27 cellular contexts compared by ENCODE assay signal in genomic region chr6:35158520-35158919, GRCh38. TPM values are rescaled to one million over a fixed set of nuclear protein-coding genes. Genes with fewer than 3 reads are reported as not detected.
"Had no signal": no experiment of that assay in that cellular context is flagged by ENCODE, and none has a peak within 500 bp of the region (broad histone marks: within the 10 kb centered on the region; RNA-seq: fewer than 3 reads in every experiment).

No MANE protein-coding gene starts in this region.

- ATAC-seq: left ventricle myocardium superior; lower lobe of right lung; naive thymus-derived CD8-positive, alpha-beta T cell; right lobe of liver; stimulated activated naive CD8-positive, alpha-beta T cell treated with anti-CD3 and anti-CD28 coated beads, Interleukin-15, amount 100 ng/mL, for 72 hours; upper lobe of right lung had no signal

- H3K36me3 Mint-ChIP-seq: naive thymus-derived CD8-positive, alpha-beta T cell had no signal

- FAIRE-seq: keratinocyte, small intestine had no signal

- H3K36me3 ChIP-seq: colonic mucosa, lower lobe of right lung, neutrophil, right lobe of liver, suprapubic skin, transverse colon, upper lobe of right lung, uterus had no signal

- H3K9me3 ChIP-seq: colonic mucosa, lower lobe of right lung, neutrophil, right lobe of liver, suprapubic skin, transverse colon, upper lobe of right lung, uterus had no signal

- H3K4me3 Mint-ChIP-seq: dendritic cell treated with granulocyte-macrophage colony-stimulating factor and Interleukin-4, amounts not matched to agents 40 ng/mL and 50 ng/mL, for 4 days; naive thymus-derived CD8-positive, alpha-beta T cell; nephron progenitor cell; stimulated activated naive CD8-positive, alpha-beta T cell treated with anti-CD3 and anti-CD28 coated beads, Interleukin-15, amount 100 ng/mL, for 72 hours had no signal

- DNase-seq: colonic mucosa; effector memory CD4-positive, alpha-beta T cell; foreskin melanocyte; head of caudate nucleus; left ventricle myocardium superior; lower lobe of right lung; naive thymus-derived CD8-positive, alpha-beta T cell; nephron progenitor cell; right lobe of liver; small intestine; stimulated activated CD4-positive, alpha-beta T cell treated with anti-CD3 and anti-CD28 coated beads, Interleukin-15, amount 100 ng/mL, for 24 hours; stimulated activated CD4-positive, alpha-beta T cell treated with anti-CD3 and anti-CD28 coated beads, Interleukin-2, amount 100 ng/mL, for 48 hours; stimulated activated naive CD4-positive, alpha-beta T cell; stimulated activated naive CD8-positive, alpha-beta T cell treated with anti-CD3 and anti-CD28 coated beads, Interleukin-15, amount 100 ng/mL, for 72 hours; transverse colon; upper lobe of right lung; uterus had no signal

- H3K4me1 ChIP-seq: colonic mucosa, lower lobe of right lung, parathyroid adenoma, transverse colon, uterus had no signal

- H3K79me2 ChIP-seq: parathyroid adenoma had no signal

- H3K27ac Mint-ChIP-seq: dendritic cell treated with granulocyte-macrophage colony-stimulating factor and Interleukin-4, amounts not matched to agents 40 ng/mL and 50 ng/mL, for 4 days; naive thymus-derived CD8-positive, alpha-beta T cell; nephron progenitor cell; progenitor cell of endocrine pancreas had no signal

- H3K4me3 ChIP-seq: colonic mucosa, lower lobe of right lung, right lobe of liver, suprapubic skin, transverse colon, upper lobe of right lung, uterus had no signal

- H3K9ac ChIP-seq: parathyroid adenoma had no signal

- H2AFZ ChIP-seq: parathyroid adenoma had no signal

- H3K4me1 Mint-ChIP-seq: naive thymus-derived CD8-positive, alpha-beta T cell had no signal

- H3K27me3 ChIP-seq: colonic mucosa, right lobe of liver, transverse colon, upper lobe of right lung, uterus had no signal

- H3K27ac ChIP-seq: colonic mucosa, lower lobe of right lung, neutrophil, parathyroid adenoma, right lobe of liver, suprapubic skin, transverse colon, upper lobe of right lung, uterus had no signal

- H3K9me3 Mint-ChIP-seq: dendritic cell treated with granulocyte-macrophage colony-stimulating factor and Interleukin-4, amounts not matched to agents 40 ng/mL and 50 ng/mL, for 4 days; naive thymus-derived CD8-positive, alpha-beta T cell; nephron progenitor cell; stimulated activated naive CD8-positive, alpha-beta T cell treated with anti-CD3 and anti-CD28 coated beads, Interleukin-15, amount 100 ng/mL, for 72 hours had no signal

RNA-seq across cellular contexts. Expression of gene TCP11, which starts 17.4 kb away (rescaled TPM):
- total RNA-seq: chondrocyte; colonic mucosa; left ventricle myocardium superior; lower lobe of right lung; mesenteric fat pad; myocyte; naive thymus-derived CD8-positive, alpha-beta T cell; omental fat pad; progenitor cell of endocrine pancreas; upper lobe of right lung had no signal
- polyA plus RNA-seq: keratinocyte; naive thymus-derived CD8-positive, alpha-beta T cell; small intestine had no signal
